Comparison of ENCODE assay signal across 9 cellular contexts in genomic region chr5:156920042-156920860, GRCh38. TPM values are rescaled to one million over a fixed set of nuclear protein-coding genes. Genes with fewer than 3 reads are reported as not detected.
DNase-seq lines count a peak whose midpoint lies in the region; ATAC-seq, FAIRE-seq and TF ChIP-seq lines count a peak whose summit lies in the region.
"Had no signal": no experiment of that assay in that cellular context is flagged by ENCODE, and none has a peak within 500 bp of the region (broad histone marks: within the 10 kb centered on the region; RNA-seq: fewer than 3 reads in every experiment).

No MANE protein-coding gene starts in this region.

- no peak for FAIRE-seq in kidney (lab: Jason Lieb, UNC)
- FAIRE-seq: K562 had no signal

- H3K36me3 ChIP-seq in stomach: no peaks in the 10 kb centered on the region
- no peaks in the 10 kb centered on the region for H3K36me3 ChIP-seq in kidney (ENCODE audit: control insufficient read depth in 1 of 2, insufficient read depth in 2 of 2, low read length in 2 of 2)

- TF ChIP-seq CTCF in stomach (IDR thresholded peaks at IDR 0.05): no peak
- TF ChIP-seq CTCF in kidney (IDR thresholded peaks at IDR 0.05; ENCODE audit: borderline replicate concordance, extremely low read depth, insufficient read depth): no peak

- ATAC-seq in GM18909 (IDR thresholded peaks at IDR 0.05; ENCODE audit: poor library complexity, unreplicated experiment) (peak; percentile 62), HG02970 (IDR thresholded peaks at IDR 0.05; ENCODE audit: low FRiP score, unreplicated experiment) (peak; percentile 53)
- ATAC-seq: K562 had no signal

- H3K4me3 ChIP-seq in stomach: no peak overlapping the region
- no peak overlapping the region for H3K4me3 ChIP-seq in kidney (ENCODE audit: low read length in 2 of 2)
- H3K4me3 ChIP-seq: K562 had no signal

- no peak overlapping the region for H3K9ac ChIP-seq in kidney (ENCODE audit: low read length in 2 of 2)

- H3K9me3 ChIP-seq in stomach (no peaks in the 10 kb centered on the region), kidney (ENCODE audit: control insufficient read depth in 1 of 2, low read length in 2 of 2) (no peaks in the 10 kb centered on the region)

- H3K27ac ChIP-seq in stomach (no peak overlapping the region), kidney (ENCODE audit: low read depth in 2 of 2, low read length in 2 of 2) (no peak overlapping the region)

- intact Hi-C loops in stomach (cut with DNase I; ENCODE audit: low total_unique reads) (no loop called here), kidney (cut with DNase I) (no loop called here)

- 49 to 67% (median 62%) methylated on average over 7 of the region's 7 CpGs for whole genome bisulfite sequencing in stomach, 5 donors

- no peak for TF ChIP-seq POLR2A in stomach (IDR thresholded peaks at IDR 0.05)

- H3K4me1 ChIP-seq in stomach: peaks cover 0 to 4% (median 0%) of the 10 kb centered on the region in 4 donors
- no peaks in the 10 kb centered on the region for H3K4me1 ChIP-seq in kidney (ENCODE audit: control insufficient read depth in 1 of 2, insufficient read depth in 1 of 2, low read depth in 1 of 2, low read length in 2 of 2)

- peak; percentile 15 to 70 for DNase-seq in activated CD4-positive, alpha-beta T cell treated with anti-CD3 and anti-CD28 coated beads, Interleukin-2, amount 50 U/mL, for 24 hours (ENCODE audit: low read depth in 1 of 2, low spot score in 1 of 2)
- DNase-seq in stimulated activated CD4-positive, alpha-beta T cell treated with anti-CD3 and anti-CD28 coated beads, Interleukin-12 subunit alpha, Interleukin-12 subunit beta, amount 100 ng/mL, for 24 hours (ENCODE audit: low read depth in 2 of 2): peak; percentile 46 to 68
- DNase-seq in retina (no peak), stomach (no peak), NCI-H1436 treated with DMSO at 0.1 percent for 48 hours (lab: John Stamatoyannopoulos, UW) (no peak), kidney (no peak)

- no peaks in the 10 kb centered on the region for H3K27me3 ChIP-seq in stomach

- no peak for TF ChIP-seq EP300 in stomach (IDR thresholded peaks at IDR 0.05)

RNA-seq across cellular contexts. Expression of gene TIMD4, which starts 42.8 kb away (rescaled TPM):
- total RNA-seq in stomach (1 to 10 TPM in 2 of 5 donors, not detected in 3; 2.0 to 3.7 TPM), kidney (8.0 TPM)
- polyA plus RNA-seq in stomach (under 1 TPM in 1 of 3 donors, not detected in 2; 0.45 TPM), kidney (ENCODE audit: insufficient read depth, low read depth, low replicate concordance) (2.3 TPM)
- total RNA-seq: K562 had no signal
- polyA plus RNA-seq: K562 had no signal

Comparison
In these comparisons a context has a peak if more than half of its experiments do, and no peak if none do; other contexts are left out.
1. DNase-seq: peak in activated CD4-positive, alpha-beta T cell treated with anti-CD3 and anti-CD28 coated beads, Interleukin-2, amount 50 U/mL, for 24 hours (2 of 2) and stimulated activated CD4-positive, alpha-beta T cell treated with anti-CD3 and anti-CD28 coated beads, Interleukin-12 subunit alpha, Interleukin-12 subunit beta, amount 100 ng/mL, for 24 hours (2 of 2); none in retina (single experiment), stomach (single experiment), NCI-H1436 treated with DMSO at 0.1 percent for 48 hours (single experiment) and kidney (single experiment).